13 cellular contexts compared by ENCODE assay signal in genomic region chr11:126647735-126648134, GRCh38.
DNase-seq lines count a peak whose midpoint lies in the region; ATAC-seq and TF ChIP-seq lines count a peak whose summit lies in the region.
"Had no signal": no experiment of that assay in that cellular context is flagged by ENCODE, and none has a peak within 500 bp of the region (broad histone marks: within the 10 kb centered on the region; RNA-seq: fewer than 3 reads in every experiment).

No MANE protein-coding gene starts in this region.

- ATAC-seq in sciatic nerve (peak; percentile 60), upper lobe of right lung (no peak)

- intact Hi-C loops in sciatic nerve (cut with DNase I) (no loop called here), upper lobe of right lung (cut with DNase I) (no loop called here)

- 21% methylated on average over 5 of the region's 5 CpGs for WGBS in SK-N-SH (ENCODE audit: low lambda C conversion rate)

- DNase-seq in GM04503 (ENCODE audit: low read depth): peak; percentile 71
- DNase-seq in SK-N-SH: no peak
- peak; percentile 78 for DNase-seq in fibroblast of the aortic adventitia (ENCODE audit: low read depth)
- DNase-seq in sciatic nerve (ENCODE audit: low spot score): no peak
- DNase-seq in C1 segment of cervical spinal cord (lab: John Stamatoyannopoulos, UW): no peak
- no peak for DNase-seq in BE2C
- no peak for DNase-seq in upper lobe of right lung
- no peak for DNase-seq in SIG-M5 (lab: John Stamatoyannopoulos, UW)
- DNase-seq: anterior cingulate cortex; gastrocnemius medialis; GOT3; stimulated activated CD8-positive, alpha-beta memory T cell treated with anti-CD3 and anti-CD28 coated beads, Interleukin-4, amount 100 ng/mL, for 48 hours had no signal

- no peak for TF ChIP-seq CTCF in SK-N-SH (IDR thresholded peaks at IDR 0.05)
- TF ChIP-seq CTCF in fibroblast of the aortic adventitia (IDR thresholded peaks at IDR 0.05; ENCODE audit: insufficient read depth, low read length): no peak
- TF ChIP-seq CTCF in BE2C (IDR thresholded peaks at IDR 0.05; ENCODE audit: low read depth, low read length): no peak
- no peak for TF ChIP-seq CTCF in upper lobe of right lung (IDR thresholded peaks at IDR 0.05)

- TF ChIP-seq EP300 in SK-N-SH (IDR thresholded peaks at IDR 0.05; ENCODE audit: borderline replicate concordance in 1 of 2, low read depth in 1 of 2, low read length in 1 of 2): no peak; a peak in 1 of 4 replicates

- H3F3A ChIP-seq in SK-N-SH (replicated peaks; ENCODE audit: insufficient read depth): peaks cover 22% of the 10 kb centered on the region

- peak overlapping the region in 1 of 2 experiments; percentile 26; a peak in 2 of 4 replicates for H3K4me3 ChIP-seq in SK-N-SH (ENCODE audit: low read depth in 2 of 2, low read length in 1 of 2)
- H3K4me3 ChIP-seq in fibroblast of the aortic adventitia (ENCODE audit: low read depth, low read length): no peak overlapping the region
- no peak overlapping the region for H3K4me3 ChIP-seq in BE2C (ENCODE audit: low read depth, low read length)
- H3K4me3 ChIP-seq in upper lobe of right lung: no peak overlapping the region
- H3K4me3 ChIP-seq: gastrocnemius medialis, skin epidermis had no signal

- H3K9ac ChIP-seq in SK-N-SH: peak overlapping the region; percentile 66

- H3K27ac ChIP-seq in SK-N-SH (ENCODE audit: low read depth in 2 of 2, low read length in 1 of 2): peak overlapping the region; percentile 14 to 86; a peak in 3 of 4 replicates
- H3K27ac ChIP-seq in upper lobe of right lung: no peak overlapping the region
- H3K27ac ChIP-seq: gastrocnemius medialis had no signal

- H3K27me3 ChIP-seq in SK-N-SH (ENCODE audit: insufficient read depth) (no peaks in the 10 kb centered on the region), BE2C (no peaks in the 10 kb centered on the region), upper lobe of right lung (no peaks in the 10 kb centered on the region)
- H3K27me3 ChIP-seq: gastrocnemius medialis had no signal

- H2AFZ ChIP-seq in SK-N-SH (ENCODE audit: low read depth): peak overlapping the region; percentile 57

- POLR2A ChIA-PET in SK-N-SH (lab: Yijun Ruan, JAX): no interaction called here

- no peaks in the 10 kb centered on the region for H3K79me2 ChIP-seq in SK-N-SH (ENCODE audit: insufficient read depth)

- TF ChIP-seq RAD21 in SK-N-SH (IDR thresholded peaks at IDR 0.05; ENCODE audit: low read length): no peak

- CTCF ChIA-PET in SK-N-SH (lab: Yijun Ruan, JAX): interaction anchor here (1.1 kb wide), 1 partner anchor 342 kb away, joined by 3 read pairs; no protein-coding TSS in a partner anchor

- no peaks in the 10 kb centered on the region for H4K20me1 ChIP-seq in SK-N-SH (ENCODE audit: insufficient read depth)

- H3K9me2 ChIP-seq in SK-N-SH: no peaks in the 10 kb centered on the region

- H3K36me3 ChIP-seq in SK-N-SH (replicated peaks in 1 of 2; ENCODE audit: control insufficient read depth in 1 of 2, insufficient read depth in 2 of 2, low read length in 1 of 2): no peaks in the 10 kb centered on the region
- no peaks in the 10 kb centered on the region for H3K36me3 ChIP-seq in BE2C
- no peaks in the 10 kb centered on the region for H3K36me3 ChIP-seq in upper lobe of right lung
- H3K36me3 ChIP-seq: gastrocnemius medialis had no signal

- H3K9me3 ChIP-seq in SK-N-SH: no peaks in the 10 kb centered on the region
- no peaks in the 10 kb centered on the region for H3K9me3 ChIP-seq in BE2C
- H3K9me3 ChIP-seq in upper lobe of right lung: no peaks in the 10 kb centered on the region
- H3K9me3 ChIP-seq: gastrocnemius medialis had no signal

- H3K4me1 ChIP-seq in SK-N-SH (ENCODE audit: control insufficient read depth in 1 of 2, insufficient read depth in 2 of 2, low read depth in 1 of 2, low read length in 1 of 2) (peaks cover 0 to 21% of the 10 kb centered on the region in 2 experiments; a peak in 2 of 4 replicates), BE2C (no peaks in the 10 kb centered on the region), upper lobe of right lung (no peaks in the 10 kb centered on the region)
- H3K4me1 ChIP-seq: gastrocnemius medialis had no signal

- peak overlapping the region; percentile 67 for H3K4me2 ChIP-seq in SK-N-SH

TF ChIP-seq in SK-N-SH, 30 proteins besides CTCF, POLR2A, EP300 and RAD21 (continues in another document):
- TF ChIP-seq RCOR1 (IDR thresholded peaks at IDR 0.05; ENCODE audit: low read length) (no peak), TEAD4 (IDR thresholded peaks at IDR 0.05; ENCODE audit: borderline replicate concordance, insufficient read depth) (no peak), FOXJ3 (CRISPR knock-in tag; IDR thresholded peaks at IDR 0.05) (no peak), JUND (IDR thresholded peaks at IDR 0.05) (peak; percentile 79), REST (IDR thresholded peaks at IDR 0.05; ENCODE audit: low read depth, low read length) (0 out of 2 replicates have a peak, but pooled peaks have one; percentile 60), RXRA (IDR thresholded peaks at IDR 0.05; ENCODE audit: borderline replicate concordance, low read depth) (no peak), USF2 (IDR thresholded peaks at IDR 0.05; ENCODE audit: borderline replicate concordance, low read depth, low read length) (no peak), FOSL2 (IDR thresholded peaks at IDR 0.05; ENCODE audit: borderline replicate concordance, low read depth) (peak; percentile 85), TCF12 (IDR thresholded peaks at IDR 0.05) (peak; percentile 46; the same call in 1 of the 2 replicates), TAF1 (IDR thresholded peaks at IDR 0.05; ENCODE audit: borderline replicate concordance, low read depth, low read length) (0 out of 2 replicates have a peak, but pooled peaks have one; percentile 19), ELF1 (IDR thresholded peaks at IDR 0.05) (no peak), NFIC (IDR thresholded peaks at IDR 0.05; ENCODE audit: borderline replicate concordance) (peak; percentile 47; the same call in 1 of the 2 replicates), NRF1 (IDR thresholded peaks at IDR 0.05; ENCODE audit: low read depth, low read length) (no peak), USF1 (IDR thresholded peaks at IDR 0.05; ENCODE audit: borderline replicate concordance, low read depth) (no peak), POLR2AphosphoS5 (IDR thresholded peaks at IDR 0.05; ENCODE audit: low read depth, low read length) (no peak; the same call in 1 of the 2 replicates), CHD2 (IDR thresholded peaks at IDR 0.05; ENCODE audit: low read length, partially characterized antibody) (no peak), SMC3 (IDR thresholded peaks at IDR 0.05; ENCODE audit: low read depth, low read length) (no peak), MXI1 (IDR thresholded peaks at IDR 0.05; ENCODE audit: low read depth, low read length) (no peak)

Comparison
In these comparisons a context has a peak if more than half of its experiments do, and no peak if none do; other contexts are left out.
1. DNase-seq: peak in GM04503 (single experiment) and fibroblast of the aortic adventitia (single experiment); none in SK-N-SH (single experiment), sciatic nerve (single experiment), C1 segment of cervical spinal cord (0 of 14), BE2C (single experiment), upper lobe of right lung (single experiment) and SIG-M5 (single experiment).